In the genomic region with DNA sequence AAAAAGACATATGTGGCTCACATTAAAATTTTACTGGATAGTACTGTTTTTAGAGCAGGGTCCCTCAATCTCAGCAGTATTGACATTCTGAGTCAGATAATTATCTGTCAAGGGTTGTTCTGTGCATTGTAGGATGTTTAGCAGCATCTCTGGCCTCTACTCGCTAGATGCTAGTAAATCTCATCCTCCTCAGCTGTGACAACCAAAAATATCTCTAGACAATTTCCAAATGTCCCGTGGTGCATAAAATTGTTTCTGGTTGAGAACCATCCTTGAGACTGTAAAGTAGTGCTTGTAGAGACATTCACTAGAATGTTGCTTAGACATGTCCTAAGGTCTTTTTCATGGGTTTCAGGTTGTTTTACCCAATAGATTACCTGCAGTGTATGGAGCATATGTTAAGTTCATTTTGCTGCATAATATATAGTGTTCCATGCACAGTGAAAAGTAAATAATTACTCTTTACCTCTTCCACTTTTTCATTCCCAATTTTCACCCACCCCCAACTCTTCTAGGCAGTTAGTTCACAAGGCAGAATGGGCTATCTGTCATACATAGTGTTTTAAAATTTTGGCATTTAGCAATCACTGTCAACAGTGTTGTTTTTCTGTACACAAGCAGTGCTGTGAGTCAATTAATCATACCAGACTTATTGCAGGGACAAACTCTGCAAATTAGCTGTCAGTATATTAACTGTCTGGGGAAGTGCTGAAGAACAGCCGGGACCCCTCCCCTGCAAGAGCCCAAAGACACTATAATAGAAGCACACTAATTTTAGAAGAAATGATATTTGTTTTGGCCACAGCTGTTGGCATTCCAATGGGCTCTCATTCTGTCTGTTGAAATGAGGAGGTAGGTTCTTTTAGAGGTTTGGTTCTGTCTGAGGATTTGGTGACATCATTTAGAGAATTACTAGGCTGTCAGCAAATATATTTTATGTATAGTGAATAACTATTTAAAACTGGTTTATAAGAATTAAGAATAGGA, we compare ENCODE assay signal across 22 cellular contexts.
"Had no signal": no experiment of that assay in that cellular context is flagged by ENCODE, and none has a peak within 500 bp of the region (broad histone marks: within the 10 kb centered on the region; RNA-seq: fewer than 3 reads in every experiment).

No MANE protein-coding gene starts in this region.

- H3K9me3 ChIP-seq: colonic mucosa, testis had no signal

- ATAC-seq: activated naive CD4-positive, alpha-beta T cell treated with anti-CD3 and anti-CD28 coated beads, Interleukin-2, amount 50 U/mL, for 72 hours; effector memory CD8-positive, alpha-beta T cell; sciatic nerve; T-cell had no signal

- H3K4me1 Mint-ChIP-seq: central memory CD8-positive, alpha-beta T cell; T-cell had no signal

- H3K4me3 Mint-ChIP-seq: central memory CD8-positive, alpha-beta T cell; effector memory CD8-positive, alpha-beta T cell; immature natural killer cell; T-cell had no signal

- H3K4me3 ChIP-seq: adrenal gland, breast epithelium, colonic mucosa, dorsolateral prefrontal cortex, esophagus squamous epithelium, smooth muscle cell, testis had no signal

- H3K27me3 Mint-ChIP-seq: central memory CD8-positive, alpha-beta T cell; effector memory CD8-positive, alpha-beta T cell; T-cell had no signal

- H3K36me3 ChIP-seq: adrenal gland, breast epithelium, colonic mucosa, esophagus squamous epithelium, WERI-Rb-1 had no signal

- H3K27me3 ChIP-seq: adrenal gland, breast epithelium, colonic mucosa, dorsolateral prefrontal cortex, esophagus squamous epithelium, testis had no signal

- DNase-seq: activated CD4-positive, CD25-positive, alpha-beta regulatory T cell treated with anti-CD3 and anti-CD28 coated beads, Interleukin-2, amount 50 U/mL, for 72 hours; activated gamma-delta T cell treated with Interleukin-2 at 50 U/mL for 16 hours; activated T-cell treated with anti-CD3 and anti-CD28 coated beads, Interleukin-2, amount 50 U/mL, for 1 hour; adrenal gland; colonic mucosa; dorsolateral prefrontal cortex; effector memory CD8-positive, alpha-beta T cell; esophagus squamous epithelium; foreskin fibroblast; immature natural killer cell; kidney glomerular epithelial cell; nucleus accumbens; stimulated activated CD4-positive, alpha-beta T cell treated with anti-CD3 and anti-CD28 coated beads, Interleukin-15, amount 100 ng/mL, for 24 hours; stimulated activated naive CD4-positive, alpha-beta T cell; T-cell; testis; WERI-Rb-1 had no signal

- H3K4me1 ChIP-seq: adrenal gland, breast epithelium, colonic mucosa, testis had no signal

- H3K27ac ChIP-seq: adrenal gland, breast epithelium, colonic mucosa, dorsolateral prefrontal cortex, esophagus squamous epithelium, testis, WERI-Rb-1 had no signal

- H3K27ac Mint-ChIP-seq: activated naive CD4-positive, alpha-beta T cell treated with anti-CD3 and anti-CD28 coated beads, Interleukin-2, amount 50 U/mL, for 72 hours; effector memory CD8-positive, alpha-beta T cell; T-cell had no signal

- H3K4me2 ChIP-seq: smooth muscle cell had no signal
